Comparison of ENCODE assay signal across 21 cellular contexts in the genomic region with DNA sequence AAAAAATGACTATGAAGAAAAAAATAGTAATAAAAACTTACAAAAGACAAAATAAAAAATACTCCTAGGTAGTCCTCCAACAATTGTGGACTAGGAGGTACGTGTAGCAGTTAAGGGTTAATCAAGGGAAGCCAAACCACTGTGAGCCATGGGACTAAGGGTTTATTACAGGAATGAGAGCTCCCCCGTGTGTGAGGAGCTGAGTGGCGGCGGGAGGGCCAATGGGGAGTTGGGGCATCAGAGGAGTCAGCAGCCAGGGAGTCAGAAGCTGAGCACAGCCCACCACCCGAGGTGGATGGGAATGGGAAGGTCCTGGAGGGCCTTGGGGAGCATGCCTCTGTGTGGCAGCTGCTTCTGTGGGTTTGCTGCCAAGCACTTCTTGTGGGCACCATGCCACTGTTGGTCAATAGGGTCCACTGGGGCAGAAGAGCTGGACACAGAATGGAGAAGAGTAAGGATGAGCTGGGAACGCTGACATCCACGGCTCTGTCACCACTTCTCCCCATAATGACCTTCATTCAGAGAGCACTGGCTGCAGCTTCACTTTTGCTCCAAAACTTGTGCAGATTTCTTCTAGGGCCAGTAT.
DNase-seq lines count a peak whose midpoint lies in the region; ATAC-seq and TF ChIP-seq lines count a peak whose summit lies in the region.
"Had no signal": no experiment of that assay in that cellular context is flagged by ENCODE, and none has a peak within 500 bp of the region (broad histone marks: within the 10 kb centered on the region; RNA-seq: fewer than 3 reads in every experiment).

No MANE protein-coding gene starts in this region.

- H3K27ac Mint-ChIP-seq in MCF 10A (ENCODE audit: low read depth, unreplicated experiment): peak overlapping the region; percentile 69
- H3K27ac Mint-ChIP-seq in naive thymus-derived CD4-positive, alpha-beta T cell: no peak overlapping the region
- H3K27ac Mint-ChIP-seq: activated CD4-positive, alpha-beta T cell treated with anti-CD3 and anti-CD28 coated beads, Interleukin-2, amount 10 ng/mL, durations not matched to agents 7 days and 5 days; activated naive CD8-positive, alpha-beta T cell treated with anti-CD3 and anti-CD28 coated beads, Interleukin-2, amount 50 U/mL, for 24 hours; brain; immature natural killer cell had no signal

- H3K27ac ChIP-seq in breast epithelium: no peak overlapping the region
- peak overlapping the region; percentile 78 for H3K27ac ChIP-seq in RWPE1
- peak overlapping the region; percentile 74 for H3K27ac ChIP-seq in subcutaneous abdominal adipose tissue (ENCODE audit: low read depth, low read length)
- no peak overlapping the region for H3K27ac ChIP-seq in naive thymus-derived CD4-positive, alpha-beta T cell (ENCODE audit: low read depth, low read length)
- H3K27ac ChIP-seq: BLaER1 treated with 17β-estradiol and CSF1 and Interleukin-3, amounts not matched to agents 10 nM and 100 nM had no signal

- peaks cover 17% of the 10 kb centered on the region for H3K4me1 Mint-ChIP-seq in MCF 10A (ENCODE audit: insufficient read depth, unreplicated experiment)
- peaks cover 0 to 3% (median 0%) of the 10 kb centered on the region in 7 donors for H3K4me1 Mint-ChIP-seq in naive thymus-derived CD4-positive, alpha-beta T cell
- H3K4me1 Mint-ChIP-seq: activated CD4-positive, alpha-beta T cell treated with anti-CD3 and anti-CD28 coated beads, Interleukin-2, amount 10 ng/mL, durations not matched to agents 7 days and 5 days; activated naive CD8-positive, alpha-beta T cell treated with anti-CD3 and anti-CD28 coated beads, Interleukin-2, amount 50 U/mL, for 24 hours; brain; immature natural killer cell had no signal

- BruUV-seq in MCF 10A (replicated peaks; lab: Mats Ljungman, UMichigan): no TSS peak

- H3K27me3 ChIP-seq in breast epithelium: no peaks in the 10 kb centered on the region
- no peaks in the 10 kb centered on the region for H3K27me3 ChIP-seq in subcutaneous abdominal adipose tissue (ENCODE audit: control insufficient read depth in 5 of 5, insufficient read depth in 4 of 5, low read length in 5 of 5)
- no peaks in the 10 kb centered on the region for H3K27me3 ChIP-seq in naive thymus-derived CD4-positive, alpha-beta T cell (ENCODE audit: control insufficient read depth in 2 of 2, insufficient read depth in 2 of 2, low read length in 2 of 2)
- H3K27me3 ChIP-seq: BLaER1 treated with 17β-estradiol and CSF1 and Interleukin-3, amounts not matched to agents 10 nM and 100 nM had no signal

- no peak for DNase-seq in MCF 10A (ENCODE audit: unreplicated experiment)
- DNase-seq in breast epithelium (ENCODE audit: low spot score in 2 of 2): no peak
- DNase-seq in RWPE1 (ENCODE audit: low spot score): no peak
- DNase-seq in iPS-NIHi11 (ENCODE audit: low spot score): peak; percentile 31
- no peak for DNase-seq in naive thymus-derived CD4-positive, alpha-beta T cell
- no peak for DNase-seq in SIG-M5 (lab: John Stamatoyannopoulos, UW)
- no peak for DNase-seq in effector CD4-positive, alpha-beta T cell
- DNase-seq: activated CD4-positive, alpha-beta T cell treated with anti-CD3 and anti-CD28 coated beads, Interleukin-2, amount 10 ng/mL, durations not matched to agents 7 days and 5 days; activated effector memory CD4-positive, alpha-beta T cell treated with Interleukin-2 at 50 U/mL for 16 hours; activated naive CD8-positive, alpha-beta T cell treated with anti-CD3 and anti-CD28 coated beads, Interleukin-2, amount 50 U/mL, for 24 hours; GDM1; glutamatergic neuron; immature natural killer cell; NCI-H1105 treated with DMSO at 0.1 percent for 48 hours; NCI-H510A; occipital lobe; stimulated activated CD8-positive, alpha-beta memory T cell treated with anti-CD3 and anti-CD28 coated beads, Interleukin-4, amount 100 ng/mL, for 48 hours had no signal

- no peak overlapping the region for H3K4me3 Mint-ChIP-seq in MCF 10A (ENCODE audit: unreplicated experiment)
- H3K4me3 Mint-ChIP-seq in naive thymus-derived CD4-positive, alpha-beta T cell: no peak overlapping the region
- H3K4me3 Mint-ChIP-seq: activated CD4-positive, alpha-beta T cell treated with anti-CD3 and anti-CD28 coated beads, Interleukin-2, amount 10 ng/mL, durations not matched to agents 7 days and 5 days; activated naive CD8-positive, alpha-beta T cell treated with anti-CD3 and anti-CD28 coated beads, Interleukin-2, amount 50 U/mL, for 24 hours; brain; immature natural killer cell had no signal

- H3K9me3 ChIP-seq in breast epithelium (no peaks in the 10 kb centered on the region), subcutaneous abdominal adipose tissue (ENCODE audit: control insufficient read depth in 5 of 5, low read length in 5 of 5) (peaks cover 0 to 6% (median 0%) of the 10 kb centered on the region in 5 donors)
- peaks cover 0 to 4% (median 0%) of the 10 kb centered on the region in 3 experiments for H3K9me3 ChIP-seq in naive thymus-derived CD4-positive, alpha-beta T cell (ENCODE audit: control insufficient read depth in 2 of 3, low read length in 3 of 3)

- TF ChIP-seq CTCF in MCF 10A (IDR thresholded peaks at IDR 0.05; ENCODE audit: unreplicated experiment) (no peak), breast epithelium (IDR thresholded peaks at IDR 0.05) (no peak), RWPE1 (conservative IDR thresholded peaks at IDR 0.05; ENCODE audit: low read depth) (no peak)

- CTCF ChIA-PET in MCF 10A (lab: Yijun Ruan, JAX): interaction anchor here (0.6 kb wide), 2 partner anchors 145 to 1020 kb away, joined by 3 to 4 read pairs; no protein-coding TSS in a partner anchor
- CTCF ChIA-PET in RWPE1 (lab: Yijun Ruan, JAX): interaction anchor here (0.5 kb wide), 1 partner anchor 56 kb away, joined by 5 read pairs; no protein-coding TSS in a partner anchor
- CTCF ChIA-PET in naive thymus-derived CD4-positive, alpha-beta T cell (lab: Charles Lee): no interaction called here

- H3K36me3 Mint-ChIP-seq in MCF 10A (ENCODE audit: insufficient read depth, unreplicated experiment): peaks cover 6% of the 10 kb centered on the region
- H3K36me3 Mint-ChIP-seq in naive thymus-derived CD4-positive, alpha-beta T cell: peaks cover 6 to 61% (median 57%) of the 10 kb centered on the region in 5 donors

- POLR2A ChIA-PET in MCF 10A (lab: Yijun Ruan, JAX): interaction anchor here (0.6 to 1.1 kb wide), 5 partner anchors 10 to 1625 kb away, joined by 3 to 4 read pairs (median 3); no protein-coding TSS in a partner anchor
- POLR2A ChIA-PET in RWPE1 (lab: Yijun Ruan, JAX; ENCODE audit: low non-redundant PET): no interaction called here
- POLR2A ChIA-PET in naive thymus-derived CD4-positive, alpha-beta T cell (lab: Charles Lee): no interaction called here

- intact Hi-C loops in MCF 10A (cut with micrococcal nuclease): no loop called here
- intact Hi-C loops in breast epithelium (cut with DNase I; ENCODE audit: low total_unique reads): no loop called here
- intact Hi-C loops in naive thymus-derived CD4-positive, alpha-beta T cell (cut with micrococcal nuclease): no loop called here

- no peaks in the 10 kb centered on the region for H3K9me3 Mint-ChIP-seq in MCF 10A (ENCODE audit: unreplicated experiment)
- H3K9me3 Mint-ChIP-seq in naive thymus-derived CD4-positive, alpha-beta T cell: peaks cover 0 to 43% (median 22%) of the 10 kb centered on the region in 11 donors

- no peaks in the 10 kb centered on the region for H3K4me1 ChIP-seq in breast epithelium
- H3K4me1 ChIP-seq in subcutaneous abdominal adipose tissue (ENCODE audit: control insufficient read depth in 5 of 5, insufficient read depth in 5 of 5, low read length in 5 of 5): peaks cover 0 to 11% (median 2%) of the 10 kb centered on the region in 5 donors
- no peaks in the 10 kb centered on the region for H3K4me1 ChIP-seq in naive thymus-derived CD4-positive, alpha-beta T cell (ENCODE audit: control insufficient read depth in 2 of 2, insufficient read depth in 2 of 2, low read length in 2 of 2)
- H3K4me1 ChIP-seq: BLaER1 treated with 17β-estradiol and CSF1 and Interleukin-3, amounts not matched to agents 10 nM and 100 nM had no signal

- no peaks in the 10 kb centered on the region for H3K27me3 Mint-ChIP-seq in MCF 10A (ENCODE audit: insufficient read depth, unreplicated experiment)
- H3K27me3 Mint-ChIP-seq in naive thymus-derived CD4-positive, alpha-beta T cell: no peaks in the 10 kb centered on the region
- H3K27me3 Mint-ChIP-seq: activated CD4-positive, alpha-beta T cell treated with anti-CD3 and anti-CD28 coated beads, Interleukin-2, amount 10 ng/mL, durations not matched to agents 7 days and 5 days; activated naive CD8-positive, alpha-beta T cell treated with anti-CD3 and anti-CD28 coated beads, Interleukin-2, amount 50 U/mL, for 24 hours; brain had no signal

- no peak for ATAC-seq in naive thymus-derived CD4-positive, alpha-beta T cell
- ATAC-seq: A549; activated naive CD8-positive, alpha-beta T cell treated with anti-CD3 and anti-CD28 coated beads, Interleukin-2, amount 50 U/mL, for 24 hours had no signal

- H3K9ac ChIP-seq in subcutaneous abdominal adipose tissue (ENCODE audit: low read length in 5 of 5): no peak overlapping the region
- H3K9ac ChIP-seq: BLaER1 treated with 17β-estradiol and CSF1 and Interleukin-3, amounts not matched to agents 10 nM and 100 nM had no signal

- no peak for TF ChIP-seq POLR2A in breast epithelium (IDR thresholded peaks at IDR 0.05)

- H3K4me3 ChIP-seq in breast epithelium (no peak overlapping the region), subcutaneous abdominal adipose tissue (ENCODE audit: low read depth in 1 of 5, low read length in 5 of 5) (peak overlapping the region in 1 of 5 donors; percentile 0)
- no peak overlapping the region for H3K4me3 ChIP-seq in naive thymus-derived CD4-positive, alpha-beta T cell (ENCODE audit: low read length)
- H3K4me3 ChIP-seq: A549; BLaER1 treated with 17β-estradiol and CSF1 and Interleukin-3, amounts not matched to agents 10 nM and 100 nM had no signal

- H3K36me3 ChIP-seq in breast epithelium (no peaks in the 10 kb centered on the region), subcutaneous abdominal adipose tissue (ENCODE audit: control insufficient read depth in 5 of 5, insufficient read depth in 5 of 5, low read length in 5 of 5) (no peaks in the 10 kb centered on the region)
- no peaks in the 10 kb centered on the region for H3K36me3 ChIP-seq in naive thymus-derived CD4-positive, alpha-beta T cell (ENCODE audit: control insufficient read depth in 2 of 3, insufficient read depth in 3 of 3, low read length in 3 of 3)

Comparison
In these comparisons a context has a peak if more than half of its experiments do, and no peak if none do; other contexts are left out.
1. H3K27ac ChIP-seq: peak in RWPE1 (single experiment) and subcutaneous abdominal adipose tissue (single experiment); none in breast epithelium (0 of 2) and naive thymus-derived CD4-positive, alpha-beta T cell (single experiment).